ENCODE assay signal across 30 cellular contexts in the genomic region with DNA sequence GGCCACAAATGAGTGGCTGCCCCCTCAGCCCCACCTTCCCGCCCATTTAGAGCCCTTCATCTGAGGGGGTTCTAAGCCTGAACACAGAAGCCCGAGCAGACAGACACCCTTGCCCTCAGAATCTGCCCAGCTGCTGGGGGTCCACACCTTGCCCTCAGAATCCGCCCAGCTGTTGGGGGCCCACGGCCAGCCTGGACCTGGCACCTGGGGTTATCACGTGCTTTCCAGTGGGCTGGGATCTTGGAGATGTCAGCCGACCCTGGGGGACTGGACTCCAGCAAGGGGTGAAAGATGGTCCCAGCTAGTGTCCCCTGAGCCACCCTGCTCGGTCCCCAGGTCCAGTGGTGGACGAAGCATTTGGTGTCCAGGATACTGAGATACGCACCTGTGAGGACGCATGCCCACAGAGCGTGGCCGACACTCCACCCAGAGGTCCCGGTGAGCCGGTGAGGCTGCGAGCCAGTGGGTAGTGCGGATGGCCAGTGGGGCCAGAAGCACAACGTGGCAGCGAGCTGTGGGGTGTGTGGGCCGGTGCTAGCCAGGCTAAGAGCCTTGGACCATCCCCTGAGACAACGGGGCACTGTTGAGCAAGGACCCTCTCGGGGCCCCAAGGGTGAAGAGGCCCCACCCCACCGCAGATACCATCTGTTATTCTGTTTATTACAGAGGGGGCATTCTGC. TPM values are rescaled to one million over a fixed set of nuclear protein-coding genes. Genes with fewer than 3 reads are reported as not detected.
A peak's percentile ranks its signal among the peaks of the same experiment; 100 is the strongest.
DNase-seq lines count a peak whose midpoint lies in the region; ATAC-seq, FAIRE-seq and TF ChIP-seq lines count a peak whose summit lies in the region.
"Had no signal": no experiment of that assay in that cellular context is flagged by ENCODE, and none has a peak within 500 bp of the region (broad histone marks: within the 10 kb centered on the region; RNA-seq: fewer than 3 reads in every experiment).

No MANE protein-coding gene starts in this region.

- TF ChIP-seq RAD21 in HepG2 (CRISPR knock-in tag; IDR thresholded peaks at IDR 0.05) = no peak

- no peaks in the 10 kb centered on the region for H3K9me3 ChIP-seq in HepG2 (ENCODE audit: low read length)
- no peaks in the 10 kb centered on the region for H3K9me3 ChIP-seq in upper lobe of right lung
- H3K9me3 ChIP-seq: HAP-1, lower lobe of right lung, stomach, tibial nerve had no signal

- no peak overlapping the region for H3K27ac ChIP-seq in HepG2 (ENCODE audit: extremely low read length, insufficient read depth, low read length)
- no peak overlapping the region for H3K27ac ChIP-seq in upper lobe of right lung
- H3K27ac ChIP-seq in substantia nigra (ENCODE audit: low read depth, low read length, poor library complexity, severe bottlenecking) = no peak overlapping the region
- H3K27ac ChIP-seq: 22Rv1, C4-2B, lower lobe of right lung, stomach, tibial nerve had no signal

- H3K4me3 Mint-ChIP-seq in natural killer cell treated with Interleukin-12 subunit alpha and Interleukin-12 subunit beta and Interleukin-15 and Interleukin-18, amount 100 ng/mL, for 72 hours = no peak overlapping the region
- H3K4me3 Mint-ChIP-seq in natural killer cell = no peak overlapping the region
- H3K4me3 Mint-ChIP-seq: endodermal cell; naive thymus-derived CD4-positive, alpha-beta T cell had no signal

- TF ChIP-seq POLR2A in HepG2 (IDR thresholded peaks at IDR 0.05; ENCODE audit: insufficient read depth in 1 of 2, low read depth in 2 of 2, low read length in 2 of 2) = no peak

- no peaks in the 10 kb centered on the region for H3K27me3 Mint-ChIP-seq in natural killer cell treated with Interleukin-12 subunit alpha and Interleukin-12 subunit beta and Interleukin-15 and Interleukin-18, amount 100 ng/mL, for 72 hours
- no peaks in the 10 kb centered on the region for H3K27me3 Mint-ChIP-seq in natural killer cell (ENCODE audit: low read depth in 2 of 2)

- H3K36me3 Mint-ChIP-seq in natural killer cell treated with Interleukin-12 subunit alpha and Interleukin-12 subunit beta and Interleukin-15 and Interleukin-18, amount 100 ng/mL, for 72 hours = no peaks in the 10 kb centered on the region
- H3K36me3 Mint-ChIP-seq in natural killer cell = no peaks in the 10 kb centered on the region

- no peak for ATAC-seq in natural killer cell treated with Interleukin-12 subunit alpha and Interleukin-12 subunit beta and Interleukin-15 and Interleukin-18, amount 100 ng/mL, for 72 hours
- ATAC-seq in natural killer cell = no peak
- no peak for ATAC-seq in HepG2
- ATAC-seq in upper lobe of right lung = no peak
- ATAC-seq in GM18520 (IDR thresholded peaks at IDR 0.05; ENCODE audit: unreplicated experiment) = no peak
- ATAC-seq: lower lobe of right lung; naive thymus-derived CD4-positive, alpha-beta T cell had no signal

- FAIRE-seq in HepG2 (lab: Jason Lieb, UNC) = no peak

- CTCF ChIA-PET in HepG2 (lab: Yijun Ruan, JAX; ENCODE audit: low intra/inter-chr PET ratio, low total read pairs) = no interaction called here

- H3K4me1 ChIP-seq in HepG2 (ENCODE audit: insufficient read depth, low read length) (peaks cover 17% of the 10 kb centered on the region), upper lobe of right lung (peaks cover 14% of the 10 kb centered on the region)

- peaks cover 9% of the 10 kb centered on the region for H3K79me2 ChIP-seq in HepG2 (ENCODE audit: insufficient read depth, low read length)

- peaks cover 32 to 38% of the 10 kb centered on the region in 2 donors for H3K4me1 Mint-ChIP-seq in natural killer cell treated with Interleukin-12 subunit alpha and Interleukin-12 subunit beta and Interleukin-15 and Interleukin-18, amount 100 ng/mL, for 72 hours (ENCODE audit: low read depth in 2 of 2)
- H3K4me1 Mint-ChIP-seq in natural killer cell = peaks cover 36 to 38% of the 10 kb centered on the region in 2 donors

- no TSS peak for BruUV-seq in HepG2 (replicated peaks; lab: Mats Ljungman, UMichigan)

- no peak overlapping the region for H3K9ac ChIP-seq in HepG2 (ENCODE audit: insufficient read depth, low read depth, low read length)

- no peak overlapping the region for H3K4me3 ChIP-seq in HepG2 (replicated peaks in 1 of 3; ENCODE audit: insufficient read depth in 1 of 3, low read depth in 2 of 3, low read length in 3 of 3)
- no peak overlapping the region for H3K4me3 ChIP-seq in upper lobe of right lung
- H3K4me3 ChIP-seq: HAP-1, lower lobe of right lung, stomach, tibial nerve had no signal

- H3K36me3 ChIP-seq in HepG2 (replicated peaks in 1 of 2; ENCODE audit: control insufficient read depth in 1 of 2, insufficient read depth in 2 of 2, low read length in 2 of 2) = no peaks in the 10 kb centered on the region
- H3K36me3 ChIP-seq in upper lobe of right lung = no peaks in the 10 kb centered on the region
- H3K36me3 ChIP-seq: HAP-1, lower lobe of right lung, stomach, tibial nerve had no signal

- no peak overlapping the region for H2AFZ ChIP-seq in HepG2 (ENCODE audit: low read length)

- H3K27me3 ChIP-seq in HepG2 (ENCODE audit: control insufficient read depth in 1 of 2, insufficient read depth in 2 of 2, low read length in 2 of 2) (peaks cover 3 to 35% of the 10 kb centered on the region in 2 experiments; a peak in 4 of 5 replicates), upper lobe of right lung (no peaks in the 10 kb centered on the region)
- H3K27me3 ChIP-seq: stomach, tibial nerve had no signal

- WGBS in HepG2 (ENCODE audit: low lambda C conversion rate) = 70% methylated on average over 12 of the region's 22 CpGs

- peak; percentile 24 for DNase-seq in activated CD4-positive, CD25-positive, alpha-beta regulatory T cell treated with anti-CD3 and anti-CD28 coated beads, Interleukin-2, amount 50 U/mL, for 72 hours
- no peak for DNase-seq in activated CD4-positive, CD25-positive, alpha-beta regulatory T cell (lab: John Stamatoyannopoulos, UW)
- peak; percentile 49 for DNase-seq in natural killer cell treated with Interleukin-12 subunit alpha and Interleukin-12 subunit beta and Interleukin-15 and Interleukin-18, amount 100 ng/mL, for 72 hours (ENCODE audit: low spot score)
- no peak for DNase-seq in natural killer cell
- no peak for DNase-seq in HepG2 (ENCODE audit: low spot score)
- peak; percentile 53 for DNase-seq in upper lobe of right lung
- DNase-seq in substantia nigra (lab: John Stamatoyannopoulos, UW) = no peak
- DNase-seq: activated CD4-positive, alpha-beta T cell treated with anti-CD3 and anti-CD28 coated beads for 4 hours; activated CD8-positive, alpha-beta memory T cell treated with anti-CD3 and anti-CD28 coated beads for 24 hours; activated gamma-delta T cell; activated T-cell treated with anti-CD3 and anti-CD28 coated beads for 4 hours; dermis blood vessel endothelial cell; DMS79 treated with DMSO at 0.1 percent for 48 hours; GF-D8; islet precursor cell; lower lobe of right lung; MM.1S; NCI-H1930; NCI-H524 treated with DMSO at 0.1 percent for 48 hours; occipital lobe; stomach; T-helper 2 cell had no signal

- H3K4me2 ChIP-seq in HepG2 (ENCODE audit: low read depth, low read length) = no peak overlapping the region

- TF ChIP-seq EP300 in HepG2 (IDR thresholded peaks at IDR 0.05; ENCODE audit: low read depth in 2 of 2, low read length in 2 of 2) = no peak
- TF ChIP-seq EP300 in HepG2 (CRISPR knock-in tag; IDR thresholded peaks at IDR 0.05; ENCODE audit: borderline replicate concordance) = no peak

- H3K27ac Mint-ChIP-seq in natural killer cell treated with Interleukin-12 subunit alpha and Interleukin-12 subunit beta and Interleukin-15 and Interleukin-18, amount 100 ng/mL, for 72 hours = peak overlapping the region in 1 of 2 donors; percentile 23
- no peak overlapping the region for H3K27ac Mint-ChIP-seq in natural killer cell
- H3K27ac Mint-ChIP-seq: endodermal cell; naive thymus-derived CD4-positive, alpha-beta T cell had no signal

- TF ChIP-seq CTCF in natural killer cell (IDR thresholded peaks at IDR 0.05) (no peak), HepG2 (CRISPR knock-in tag; IDR thresholded peaks at IDR 0.05) (no peak), upper lobe of right lung (IDR thresholded peaks at IDR 0.05) (no peak)

- in situ Hi-C loops in HepG2 (cut with HindIII; ENCODE audit: extremely low pct_ligation_motif_present, low pct_unique_long_range_greater_than_20kb) = no loop called here

- POLR2A ChIA-PET in HepG2 (lab: Yijun Ruan, JAX) = no interaction called here

- H3K9me3 Mint-ChIP-seq in natural killer cell treated with Interleukin-12 subunit alpha and Interleukin-12 subunit beta and Interleukin-15 and Interleukin-18, amount 100 ng/mL, for 72 hours = no peaks in the 10 kb centered on the region
- no peaks in the 10 kb centered on the region for H3K9me3 Mint-ChIP-seq in natural killer cell
- H3K9me3 Mint-ChIP-seq: endodermal cell; naive thymus-derived CD4-positive, alpha-beta T cell had no signal

- intact Hi-C loops in natural killer cell (cut with micrococcal nuclease) = no loop called here
- intact Hi-C loops in HepG2 (cut with micrococcal nuclease; ENCODE audit: unreplicated experiment) = no loop called here
- intact Hi-C loops in upper lobe of right lung (cut with DNase I) = no loop called here

- H4K20me1 ChIP-seq in HepG2 (ENCODE audit: insufficient read depth, low read length) = no peaks in the 10 kb centered on the region

RNA-seq across cellular contexts. Expression of gene CTSD, which starts 3.1 kb away (rescaled TPM):
- total RNA-seq in natural killer cell treated with Interleukin-12 subunit alpha and Interleukin-12 subunit beta and Interleukin-15 and Interleukin-18, amount 100 ng/mL, for 72 hours = 100 to 1,000 TPM; 350 to 592 TPM
- total RNA-seq in natural killer cell = 100 to 1,000 TPM; 388 to 446 (median 415) TPM
- total RNA-seq in HepG2 (2016; rRNA removed; fragmentation: Illumina TruSeq; extraction: Trizol) = 41.6 and 143 TPM in 2 replicates
- total RNA-seq in HepG2 (2016; cell fraction: cytosol; rRNA removed; fragmentation: Illumina TruSeq; extraction: Trizol; ENCODE audit: low read depth) = 27.5 and 30.2 TPM in 2 replicates
- total RNA-seq in HepG2 (2016; cell fraction: insoluble cytoplasmic fraction; rRNA removed; fragmentation: Illumina TruSeq; extraction: Trizol) = 34.4 and 150 TPM in 2 replicates
- 48.5 and 49.5 TPM in 2 replicates for total RNA-seq in HepG2 (2016; cell fraction: membrane; rRNA removed; fragmentation: Illumina TruSeq; extraction: Trizol)
- 148 and 175 TPM in 2 replicates for total RNA-seq in HepG2 (2016; cell fraction: nucleus; rRNA removed; fragmentation: Illumina TruSeq; extraction: Trizol)
- polyA plus RNA-seq in HepG2 (2011; rRNA removed) = 230 and 408 TPM in 2 replicates
- 243 and 281 TPM in 2 replicates for polyA plus RNA-seq in HepG2 (2011; cell fraction: cytosol; rRNA removed)
- polyA plus RNA-seq in HepG2 (2011; cell fraction: nucleus; rRNA removed) = 384 and 418 TPM in 2 replicates
- 353 and 402 TPM in 2 replicates for polyA plus RNA-seq in HepG2 (2012)
- polyA plus RNA-seq in HepG2 (2016; cell fraction: cytosol; fragmentation: Illumina TruSeq; extraction: Trizol; ENCODE audit: low read depth) = 52.6 and 53.6 TPM in 2 replicates
- 67.0 and 91.4 TPM in 2 replicates for polyA plus RNA-seq in HepG2 (2016; cell fraction: insoluble cytoplasmic fraction; fragmentation: Illumina TruSeq; extraction: Trizol; ENCODE audit: low read depth)
- 63.0 and 71.7 TPM in 2 replicates for polyA plus RNA-seq in HepG2 (2016; cell fraction: membrane; fragmentation: Illumina TruSeq; extraction: Trizol; ENCODE audit: low read depth)
- 389 and 405 TPM in 2 replicates for polyA plus RNA-seq in HepG2 (2016; cell fraction: nucleus; fragmentation: Illumina TruSeq; extraction: Trizol; ENCODE audit: insufficient read depth, low read depth)
- polyA minus RNA-seq in HepG2 (2011; rRNA and poly(A)+ RNA removed; ENCODE audit: low replicate concordance) = 165 and 658 TPM in 2 replicates
- polyA minus RNA-seq in HepG2 (2011; cell fraction: cytosol; rRNA and poly(A)+ RNA removed) = 233 and 311 TPM in 2 replicates
- polyA minus RNA-seq in HepG2 (2011; cell fraction: nucleus; rRNA and poly(A)+ RNA removed) = 60.6 and 93.4 TPM in 2 replicates
- 2,038 TPM for total RNA-seq in upper lobe of right lung

RNA-seq across cellular contexts. Expression of gene IFITM10, which starts 16.5 kb away (rescaled TPM):
- 1 to 10 TPM; 2.3 to 8.1 TPM for total RNA-seq in natural killer cell treated with Interleukin-12 subunit alpha and Interleukin-12 subunit beta and Interleukin-15 and Interleukin-18, amount 100 ng/mL, for 72 hours
- total RNA-seq in natural killer cell (1 to 10 TPM; 5.5 to 8.1 (median 6.5) TPM), HepG2 (2016; rRNA removed; fragmentation: Illumina TruSeq; extraction: Trizol) (0.09 TPM in 1 of 2 replicates, not detected in the other), upper lobe of right lung (7.9 TPM)
- total RNA-seq in HepG2 (2016; cell fraction: cytosol; rRNA removed; fragmentation: Illumina TruSeq; extraction: Trizol; ENCODE audit: low read depth) = not detected in 2 replicates
- total RNA-seq in HepG2 (2016; cell fraction: insoluble cytoplasmic fraction; rRNA removed; fragmentation: Illumina TruSeq; extraction: Trizol) = not detected in 2 replicates
- not detected in 2 replicates for total RNA-seq in HepG2 (2016; cell fraction: membrane; rRNA removed; fragmentation: Illumina TruSeq; extraction: Trizol)
- total RNA-seq in HepG2 (2016; cell fraction: nucleus; rRNA removed; fragmentation: Illumina TruSeq; extraction: Trizol) = not detected in 2 replicates
- 0.13 and 0.22 TPM in 2 replicates for polyA plus RNA-seq in HepG2 (2011; rRNA removed)
- polyA plus RNA-seq in HepG2 (2011; cell fraction: cytosol; rRNA removed) = 0.08 and 0.11 TPM in 2 replicates
- polyA plus RNA-seq in HepG2 (2011; cell fraction: nucleus; rRNA removed) = 1.8 and 2.5 TPM in 2 replicates
- polyA plus RNA-seq in HepG2 (2012) = 0.47 and 1.3 TPM in 2 replicates
- polyA plus RNA-seq in HepG2 (2016; cell fraction: cytosol; fragmentation: Illumina TruSeq; extraction: Trizol; ENCODE audit: low read depth) = not detected in 2 replicates
- polyA plus RNA-seq in HepG2 (2016; cell fraction: insoluble cytoplasmic fraction; fragmentation: Illumina TruSeq; extraction: Trizol; ENCODE audit: low read depth) = not detected in 2 replicates
- not detected in 2 replicates for polyA plus RNA-seq in HepG2 (2016; cell fraction: membrane; fragmentation: Illumina TruSeq; extraction: Trizol; ENCODE audit: low read depth)
- not detected in 2 replicates for polyA plus RNA-seq in HepG2 (2016; cell fraction: nucleus; fragmentation: Illumina TruSeq; extraction: Trizol; ENCODE audit: insufficient read depth, low read depth)
- 0.28 and 0.44 TPM in 2 replicates for polyA minus RNA-seq in HepG2 (2011; rRNA and poly(A)+ RNA removed; ENCODE audit: low replicate concordance)
- not detected in 2 replicates for polyA minus RNA-seq in HepG2 (2011; cell fraction: cytosol; rRNA and poly(A)+ RNA removed)
- 1.0 and 1.6 TPM in 2 replicates for polyA minus RNA-seq in HepG2 (2011; cell fraction: nucleus; rRNA and poly(A)+ RNA removed)
- total RNA-seq: skeletal muscle tissue had no signal
- polyA plus RNA-seq: naive thymus-derived CD4-positive, alpha-beta T cell had no signal

Comparison
In these comparisons a context has a peak if more than half of its experiments do, and no peak if none do; other contexts are left out.
1. DNase-seq: peak in activated CD4-positive, CD25-positive, alpha-beta regulatory T cell treated with anti-CD3 and anti-CD28 coated beads, Interleukin-2, amount 50 U/mL, for 72 hours (single experiment), natural killer cell treated with Interleukin-12 subunit alpha and Interleukin-12 subunit beta and Interleukin-15 and Interleukin-18, amount 100 ng/mL, for 72 hours (single experiment) and upper lobe of right lung (single experiment); none in activated CD4-positive, CD25-positive, alpha-beta regulatory T cell (0 of 4), natural killer cell (single experiment), HepG2 (single experiment) and substantia nigra (0 of 49).